Comparison of ENCODE assay signal across 15 cellular contexts in genomic region chr1:10628685-10629084, GRCh38.
DNase-seq lines count a peak whose midpoint lies in the region; ATAC-seq and TF ChIP-seq lines count a peak whose summit lies in the region.
"Had no signal": no experiment of that assay in that cellular context is flagged by ENCODE, and none has a peak within 500 bp of the region (broad histone marks: within the 10 kb centered on the region; RNA-seq: fewer than 3 reads in every experiment).

No MANE protein-coding gene starts in this region.

- H3K27ac ChIP-seq in C4-2B (peak overlapping the region; percentile 96), heart right ventricle (peak overlapping the region in 4 of 10 donors; percentile 27 to 58 (median 44)), prostate gland (peak overlapping the region; percentile 95 to 98)

- no peak overlapping the region for H3K4me3 Mint-ChIP-seq in immature natural killer cell
- H3K4me3 Mint-ChIP-seq: IgD-negative memory B cell had no signal

- TF ChIP-seq CTCF in C4-2B (conservative IDR thresholded peaks at IDR 0.05) (no peak), heart right ventricle (IDR thresholded peaks at IDR 0.05) (no peak), prostate gland (IDR thresholded peaks at IDR 0.05) (no peak)

- ATAC-seq in heart right ventricle: peak; percentile 70 to 87 (median 76)
- ATAC-seq in GM19035 (IDR thresholded peaks at IDR 0.05; ENCODE audit: unreplicated experiment): no peak

- H3K4me1 ChIP-seq in heart right ventricle: peaks cover 0 to 15% (median 9%) of the 10 kb centered on the region in 9 donors
- H3K4me1 ChIP-seq in prostate gland (replicated peaks): peaks cover 28% of the 10 kb centered on the region

- H3K27me3 ChIP-seq in heart right ventricle (no peaks in the 10 kb centered on the region), prostate gland (replicated peaks; ENCODE audit: insufficient read depth) (no peaks in the 10 kb centered on the region)

- 30 to 39% methylated on average over 7 of the region's 7 CpGs for WGBS in heart right ventricle, 2 donors
- 39% methylated on average over 7 of the region's 7 CpGs for WGBS in prostate gland

- H3K9me3 ChIP-seq in heart right ventricle (no peaks in the 10 kb centered on the region), prostate gland (no peaks in the 10 kb centered on the region)

- peak; percentile 75 for DNase-seq in astrocyte of the hippocampus (ENCODE audit: low read depth, low spot score)
- DNase-seq in heart right ventricle: peak; percentile 74 to 81
- DNase-seq in prostate gland (ENCODE audit: low spot score): no peak
- no peak for DNase-seq in immature natural killer cell
- DNase-seq in activated CD4-positive, alpha-beta T cell treated with anti-CD3 and anti-CD28 coated beads for 48 hours: no peak
- DNase-seq in iPS-NIHi11 (ENCODE audit: low spot score): no peak
- DNase-seq: activated CD4-positive, alpha-beta T cell treated with anti-CD3 and anti-CD28 coated beads, Interleukin-2, amount 50 U/mL, for 1 hour; anterior cingulate cortex; DMS79 treated with DMSO at 0.1 percent for 48 hours; NCI-H1436; NCI-H526 treated with DMSO at 0.1 percent for 48 hours; T-helper 9 cell had no signal

- no peak for TF ChIP-seq POLR2A in prostate gland (IDR thresholded peaks at IDR 0.05)

- intact Hi-C loops in heart right ventricle (cut with DNase I): no loop called here
- intact Hi-C loops in prostate gland (cut with DNase I): no loop called here

- no peaks in the 10 kb centered on the region for H3K4me1 Mint-ChIP-seq in immature natural killer cell
- H3K4me1 Mint-ChIP-seq: IgD-negative memory B cell had no signal

- H3K4me3 ChIP-seq in heart right ventricle (no peak overlapping the region), prostate gland (no peak overlapping the region)

- H3K9me3 Mint-ChIP-seq in immature natural killer cell: no peaks in the 10 kb centered on the region
- H3K9me3 Mint-ChIP-seq: IgD-negative memory B cell had no signal

- peaks cover 4 to 7% (median 6%) of the 10 kb centered on the region in 3 donors for H3K36me3 Mint-ChIP-seq in immature natural killer cell

- peak overlapping the region in 2 of 6 donors; percentile 59 to 67 for H3K27ac Mint-ChIP-seq in immature natural killer cell
- H3K27ac Mint-ChIP-seq: IgD-negative memory B cell had no signal

- H3K27me3 Mint-ChIP-seq in immature natural killer cell (ENCODE audit: low read depth in 3 of 3): peaks cover 0 to 2% (median 0%) of the 10 kb centered on the region in 3 donors
- H3K27me3 Mint-ChIP-seq: IgD-negative memory B cell had no signal

- H3K36me3 ChIP-seq in heart right ventricle (peaks cover 0 to 59% (median 5%) of the 10 kb centered on the region in 9 donors), prostate gland (no peaks in the 10 kb centered on the region)

Comparison
In these comparisons a context has a peak if more than half of its experiments do, and no peak if none do; other contexts are left out.
1. DNase-seq: peak in astrocyte of the hippocampus (single experiment) and heart right ventricle (2 of 2); none in prostate gland (single experiment), immature natural killer cell (0 of 3), activated CD4-positive, alpha-beta T cell treated with anti-CD3 and anti-CD28 coated beads for 48 hours (single experiment) and iPS-NIHi11 (single experiment).